ENCODE assay signal across 23 cellular contexts in genomic region chr16:68249361-68249760, GRCh38. TPM values are rescaled to one million over a fixed set of nuclear protein-coding genes. Genes with fewer than 3 reads are reported as not detected.
DNase-seq lines count a peak whose midpoint lies in the region; ATAC-seq and TF ChIP-seq lines count a peak whose summit lies in the region.
"Had no signal": no experiment of that assay in that cellular context is flagged by ENCODE, and none has a peak within 500 bp of the region (broad histone marks: within the 10 kb centered on the region; RNA-seq: fewer than 3 reads in every experiment).

No MANE protein-coding gene starts in this region.

- H3K4me1 ChIP-seq in heart right ventricle (peaks cover 18 to 91% (median 74%) of the 10 kb centered on the region in 9 donors), DND-41 (ENCODE audit: insufficient read depth, low read length) (peaks cover 32% of the 10 kb centered on the region), skeletal muscle tissue (ENCODE audit: control insufficient read depth in 3 of 3, insufficient read depth in 3 of 3, low read length in 3 of 3) (peaks cover 63 to 84% (median 82%) of the 10 kb centered on the region in 3 donors)

- peaks cover 76% of the 10 kb centered on the region for H3K36me3 Mint-ChIP-seq in dendritic cell treated with granulocyte-macrophage colony-stimulating factor and Interleukin-4, amounts not matched to agents 40 ng/mL and 50 ng/mL, for 4 days (ENCODE audit: low read depth)

- no peaks in the 10 kb centered on the region for H3K27me3 ChIP-seq in heart right ventricle
- no peaks in the 10 kb centered on the region for H3K27me3 ChIP-seq in DND-41 (ENCODE audit: insufficient read depth, low read length, poor library complexity)
- H3K27me3 ChIP-seq in skeletal muscle tissue (ENCODE audit: control insufficient read depth in 3 of 3, insufficient read depth in 3 of 3, low read length in 3 of 3): no peaks in the 10 kb centered on the region
- H3K27me3 ChIP-seq: Peyer's patch had no signal

- peaks cover 7% of the 10 kb centered on the region; the same call in 1 of the 2 replicates for H4K20me1 ChIP-seq in DND-41 (ENCODE audit: insufficient read depth, low read length)

- no peak overlapping the region for H3K9ac ChIP-seq in DND-41 (ENCODE audit: low read depth, low read length)
- H3K9ac ChIP-seq in skeletal muscle tissue (ENCODE audit: low read depth in 1 of 3, low read length in 3 of 3): peak overlapping the region; percentile 27 to 71 (median 57)

- TF ChIP-seq CTCF in heart right ventricle (IDR thresholded peaks at IDR 0.05) (no peak), DND-41 (IDR thresholded peaks at IDR 0.05; ENCODE audit: borderline replicate concordance, extremely low read depth, low read length, poor library complexity, severe bottlenecking) (no peak)

- no peak for ATAC-seq in heart right ventricle
- ATAC-seq in Right ventricle myocardium inferior: no peak
- no peak for ATAC-seq in DND-41 (ENCODE audit: insufficient read depth, low read depth)
- ATAC-seq: A549; CD8-positive, alpha-beta T cell had no signal

- H3K4me2 ChIP-seq in DND-41 (ENCODE audit: insufficient read depth, low read length): no peak overlapping the region
- H3K4me2 ChIP-seq: A549 had no signal

- H3K27me3 Mint-ChIP-seq in dendritic cell treated with granulocyte-macrophage colony-stimulating factor and Interleukin-4, amounts not matched to agents 40 ng/mL and 50 ng/mL, for 4 days: no peaks in the 10 kb centered on the region
- H3K27me3 Mint-ChIP-seq: B cell, IgD-negative memory B cell had no signal

- peak overlapping the region; percentile 42 for H3K27ac Mint-ChIP-seq in dendritic cell treated with granulocyte-macrophage colony-stimulating factor and Interleukin-4, amounts not matched to agents 40 ng/mL and 50 ng/mL, for 4 days
- H3K27ac Mint-ChIP-seq: B cell; CD8-positive, alpha-beta T cell had no signal

- H3K4me3 ChIP-seq in heart right ventricle (no peak overlapping the region), DND-41 (ENCODE audit: low read depth in 1 of 2, low read length in 2 of 2) (no peak overlapping the region), skeletal muscle tissue (ENCODE audit: low read length in 3 of 3) (peak overlapping the region in 2 of 3 donors; percentile 22 to 39)
- H3K4me3 ChIP-seq: A549, Peyer's patch had no signal

- H3K9me3 ChIP-seq in heart right ventricle: no peaks in the 10 kb centered on the region
- no peaks in the 10 kb centered on the region for H3K9me3 ChIP-seq in DND-41 (ENCODE audit: insufficient read depth, low read length, severe bottlenecking)
- H3K9me3 ChIP-seq in skeletal muscle tissue (ENCODE audit: control insufficient read depth in 3 of 3, low read length in 3 of 3): no peaks in the 10 kb centered on the region
- H3K9me3 ChIP-seq: A549, Peyer's patch had no signal

- peaks cover 34% of the 10 kb centered on the region for H3K79me2 ChIP-seq in DND-41 (ENCODE audit: insufficient read depth, low read length)

- H3K9me3 Mint-ChIP-seq in dendritic cell treated with granulocyte-macrophage colony-stimulating factor and Interleukin-4, amounts not matched to agents 40 ng/mL and 50 ng/mL, for 4 days: no peaks in the 10 kb centered on the region
- H3K9me3 Mint-ChIP-seq: CD8-positive, alpha-beta T cell; IgD-negative memory B cell had no signal

- 72 to 74% methylated on average over 4 of the region's 4 CpGs for WGBS in heart right ventricle, 2 donors

- DNase-seq in heart right ventricle: no peak
- DNase-seq in Right ventricle myocardium inferior (ENCODE audit: missing footprints): no peak
- no peak for DNase-seq in DND-41
- DNase-seq in activated CD4-positive, alpha-beta T cell treated with anti-CD3 and anti-CD28 coated beads, Interleukin-2, amount 50 U/mL, for 4 hours: no peak
- no peak for DNase-seq in ecto neural progenitor cell (ENCODE audit: low spot score)
- DNase-seq: CD8-positive, alpha-beta T cell; Karpas-422; NCI-H1694; NCI-H2081; NCI-H2171; NCI-H345; NCI-H524; NCI-H774; NK-92 treated with Interleukin-12 subunit alpha and Interleukin-12 subunit beta, amount 100 ng/mL, for 24 hours; Peyer's patch had no signal

- peak overlapping the region; percentile 7 to 95 (median 86) for H3K27ac ChIP-seq in heart right ventricle
- 0 out of 2 replicates have a peak overlapping the region, but pooled peaks have one; percentile 23 for H3K27ac ChIP-seq in DND-41 (ENCODE audit: low read length)
- H3K27ac ChIP-seq in skeletal muscle tissue (ENCODE audit: low read depth, low read length): peak overlapping the region; percentile 100
- H3K27ac ChIP-seq: A549, Peyer's patch had no signal

- H3K4me1 Mint-ChIP-seq in dendritic cell treated with granulocyte-macrophage colony-stimulating factor and Interleukin-4, amounts not matched to agents 40 ng/mL and 50 ng/mL, for 4 days (ENCODE audit: low read depth): peaks cover 62% of the 10 kb centered on the region

- intact Hi-C loops in heart right ventricle (cut with DNase I) (loop anchor here in 1 of 10 donors (10.0 kb wide), 1 partner anchor 265 kb away; no protein-coding TSS in a partner anchor), Right ventricle myocardium inferior (cut with DNase I) (loop anchor here (5.0 kb wide), 1 partner anchor 63 kb away; the partner anchor contains the start of genes PRMT7 and SLC7A6OS)
- intact Hi-C loops in dendritic cell treated with granulocyte-macrophage colony-stimulating factor and Interleukin-4, amounts not matched to agents 40 ng/mL and 50 ng/mL, for 4 days (cut with micrococcal nuclease): loop anchor here (5.0 kb wide), 1 partner anchor 63 kb away; the partner anchor contains the start of genes PRMT7 and SLC7A6OS

- H3K36me3 ChIP-seq in heart right ventricle (peaks cover 0 to 63% (median 19%) of the 10 kb centered on the region in 9 donors), DND-41 (ENCODE audit: insufficient read depth, low read length) (peaks cover 37% of the 10 kb centered on the region), skeletal muscle tissue (ENCODE audit: control insufficient read depth in 3 of 3, insufficient read depth in 3 of 3, low read length in 3 of 3) (peaks cover 16 to 28% (median 22%) of the 10 kb centered on the region in 3 donors)

- no peak overlapping the region for H3K4me3 Mint-ChIP-seq in dendritic cell treated with granulocyte-macrophage colony-stimulating factor and Interleukin-4, amounts not matched to agents 40 ng/mL and 50 ng/mL, for 4 days
- H3K4me3 Mint-ChIP-seq: B cell; CD8-positive, alpha-beta T cell had no signal

- no peak overlapping the region for H2AFZ ChIP-seq in DND-41 (ENCODE audit: low read depth, low read length)

RNA-seq across cellular contexts. Expression of gene PLA2G15, which starts 4.2 kb away (rescaled TPM):
- total RNA-seq in heart right ventricle: 10 to 100 TPM; 31.0 to 62.1 (median 44.0) TPM
- 10 to 100 TPM; 33.1 to 33.7 TPM for polyA plus RNA-seq in heart right ventricle
- 43.8 TPM for total RNA-seq in Right ventricle myocardium inferior
- 23.0 TPM for total RNA-seq in skeletal muscle tissue

RNA-seq across cellular contexts. Expression of gene ESRP2, which starts 13.4 kb away (rescaled TPM):
- 1 to 10 TPM in 1 of 10 donors, under 1 TPM in 9; 0.07 to 1.0 (median 0.44) TPM for total RNA-seq in heart right ventricle
- polyA plus RNA-seq in heart right ventricle: under 1 TPM; 0.25 to 0.66 TPM
- total RNA-seq in Right ventricle myocardium inferior: 0.41 TPM
- not detected for total RNA-seq in skeletal muscle tissue
- total RNA-seq: B cell; CD8-positive, alpha-beta T cell; H4; M059J; SK-MEL-5 had no signal

RNA-seq across cellular contexts. Expression of gene SLC7A6, which starts 15.0 kb away (rescaled TPM):
- 10 to 100 TPM; 28.4 to 59.2 (median 42.4) TPM for total RNA-seq in heart right ventricle
- polyA plus RNA-seq in heart right ventricle: 10 to 100 TPM; 22.6 to 85.6 TPM
- total RNA-seq in Right ventricle myocardium inferior: 33.7 TPM
- total RNA-seq in skeletal muscle tissue: 9.4 TPM

Comparison
In these comparisons a context has a peak if more than half of its experiments do, and no peak if none do; other contexts are left out.
1. H3K27ac ChIP-seq: peak in every context shown above with its lines; median percentile 100 in skeletal muscle tissue; 86 in heart right ventricle; 23 in DND-41.
2. H3K4me3 ChIP-seq: peak in skeletal muscle tissue (2 of 3); none in heart right ventricle (0 of 10) and DND-41 (0 of 2).